In genomic region chr7:78368781-78369180, GRCh38 we compare ENCODE assay signal across 25 cellular contexts.
"Had no signal": no experiment of that assay in that cellular context is flagged by ENCODE, and none has a peak within 500 bp of the region (broad histone marks: within the 10 kb centered on the region; RNA-seq: fewer than 3 reads in every experiment).

No MANE protein-coding gene starts in this region.

- H3K36me3 Mint-ChIP-seq: activated naive CD8-positive, alpha-beta T cell; naive thymus-derived CD8-positive, alpha-beta T cell had no signal

- H3K4me3 Mint-ChIP-seq: activated B cell treated with CpG ODN at 0.5 μM for 24 hours; activated CD4-positive, alpha-beta T cell treated with anti-CD3 and anti-CD28 coated beads for 36 hours; activated naive CD8-positive, alpha-beta T cell; activated T-cell treated with anti-CD3 and anti-CD28 coated beads, Interleukin-2, amount 50 U/mL, for 24 hours; activated T-helper 17 cell treated with anti-CD3 and anti-CD28 coated beads, Interleukin-2, amount 50 U/mL, for 72 hours; endodermal cell; naive thymus-derived CD8-positive, alpha-beta T cell had no signal

- H3K27ac Mint-ChIP-seq: activated B cell treated with CpG ODN at 0.5 μM for 24 hours; activated CD4-positive, alpha-beta T cell treated with anti-CD3 and anti-CD28 coated beads for 36 hours; activated naive CD8-positive, alpha-beta T cell; activated T-cell treated with anti-CD3 and anti-CD28 coated beads, Interleukin-2, amount 50 U/mL, for 24 hours; activated T-helper 17 cell treated with anti-CD3 and anti-CD28 coated beads, Interleukin-2, amount 50 U/mL, for 72 hours; endodermal cell; progenitor cell of endocrine pancreas had no signal

- H3K4me1 Mint-ChIP-seq: activated B cell treated with CpG ODN at 0.5 μM for 24 hours; activated CD4-positive, alpha-beta T cell treated with anti-CD3 and anti-CD28 coated beads for 36 hours; activated T-helper 17 cell treated with anti-CD3 and anti-CD28 coated beads, Interleukin-2, amount 50 U/mL, for 72 hours; naive thymus-derived CD8-positive, alpha-beta T cell had no signal

- H3K27me3 Mint-ChIP-seq: activated B cell treated with CpG ODN at 0.5 μM for 24 hours; activated naive CD8-positive, alpha-beta T cell; activated T-cell treated with anti-CD3 and anti-CD28 coated beads, Interleukin-2, amount 50 U/mL, for 24 hours; activated T-helper 17 cell treated with anti-CD3 and anti-CD28 coated beads, Interleukin-2, amount 50 U/mL, for 72 hours; naive thymus-derived CD8-positive, alpha-beta T cell; progenitor cell of endocrine pancreas had no signal

- DNase-seq: activated B cell treated with CpG ODN at 0.5 μM for 24 hours; activated CD4-positive, alpha-beta T cell treated with anti-CD3 and anti-CD28 coated beads for 36 hours; activated CD4-positive, alpha-beta T cell treated with anti-CD3 and anti-CD28 coated beads, Interleukin-2, amount 50 U/mL, for 4 hours; activated CD8-positive, alpha-beta memory T cell treated with anti-CD3 and anti-CD28 coated beads for 24 hours; activated CD8-positive, alpha-beta memory T cell treated with anti-CD3 and anti-CD28 coated beads, Interleukin-2, amount 50 U/mL, for 4 hours; activated T-cell treated with anti-CD3 and anti-CD28 coated beads, Interleukin-2, amount 50 U/mL, for 24 hours; adrenal gland; cortex of kidney; endodermal cell; foreskin melanocyte; kidney; left lung; naive thymus-derived CD8-positive, alpha-beta T cell; spleen; stimulated activated CD4-positive, alpha-beta T cell treated with anti-CD3 and anti-CD28 coated beads, Interleukin-4, amount 100 ng/mL, for 1 hour; stimulated activated naive CD4-positive, alpha-beta T cell; T-helper 9 cell; testis; trophoblast cell; uterus had no signal

- H3K9me3 Mint-ChIP-seq: activated T-cell treated with anti-CD3 and anti-CD28 coated beads, Interleukin-2, amount 50 U/mL, for 24 hours; activated T-helper 17 cell treated with anti-CD3 and anti-CD28 coated beads, Interleukin-2, amount 50 U/mL, for 72 hours; endodermal cell had no signal

- H3K4me3 ChIP-seq: adrenal gland, left lung, lung, spleen, testis, uterus had no signal

- ATAC-seq: activated CD4-positive, alpha-beta T cell treated with anti-CD3 and anti-CD28 coated beads for 36 hours; activated T-helper 17 cell treated with anti-CD3 and anti-CD28 coated beads, Interleukin-2, amount 50 U/mL, for 72 hours; left lung; naive thymus-derived CD8-positive, alpha-beta T cell had no signal

- H3K27me3 ChIP-seq: adrenal gland, left lung, spleen, testis, uterus had no signal

- H3K36me3 ChIP-seq: adrenal gland, left lung, spleen, uterus had no signal

- H3K4me1 ChIP-seq: adrenal gland, left lung, spleen, testis, uterus had no signal

- H3K9me3 ChIP-seq: adrenal gland, left lung, spleen, testis, uterus had no signal

- H3K27ac ChIP-seq: adrenal gland, epithelial cell of prostate, left lung, spleen, testis, uterus had no signal
